Comparison of ENCODE assay signal across 20 cellular contexts in the genomic region with DNA sequence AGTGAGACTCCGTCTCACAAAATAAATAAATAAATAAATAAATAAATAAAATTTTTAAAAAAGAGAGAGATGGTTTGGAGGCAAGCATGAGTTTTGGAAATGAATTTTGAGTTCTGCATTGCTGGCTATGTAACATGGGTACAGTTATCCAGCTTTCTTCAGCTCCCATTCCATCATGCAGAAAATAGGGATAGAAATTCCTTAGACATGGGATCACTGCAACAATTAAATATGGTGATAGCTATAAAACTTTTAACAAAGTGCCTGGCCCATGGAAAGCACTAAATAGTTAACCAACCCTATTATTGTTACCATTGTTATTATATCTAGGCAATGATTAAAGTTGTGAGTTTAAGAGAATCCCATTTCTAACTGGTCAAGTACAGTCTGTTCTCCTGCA.
DNase-seq lines count a peak whose midpoint lies in the region; ATAC-seq and TF ChIP-seq lines count a peak whose summit lies in the region.
"Had no signal": no experiment of that assay in that cellular context is flagged by ENCODE, and none has a peak within 500 bp of the region (broad histone marks: within the 10 kb centered on the region; RNA-seq: fewer than 3 reads in every experiment).

No MANE protein-coding gene starts in this region.

- H3K4me3 Mint-ChIP-seq in nephron, result no peak overlapping the region
- H3K4me3 Mint-ChIP-seq: CD8-positive, alpha-beta memory T cell; HFFc6 had no signal

- H3K4me3 ChIP-seq in HEK293 (ENCODE audit: low read depth, low read length) (no peak overlapping the region), thyroid gland (replicated peaks in 1 of 3) (no peak overlapping the region)
- H3K4me3 ChIP-seq: Peyer's patch had no signal

- CTCF ChIA-PET in HEK293 (lab: Yijun Ruan, JAX), result interaction anchor here (0.6 kb wide), 1 partner anchor 402 kb away, joined by 3 read pairs; no protein-coding TSS in a partner anchor

- POLR2A ChIA-PET in HEK293 (lab: Yijun Ruan, JAX), result no interaction called here

- no peak for ATAC-seq in HG02759 (IDR thresholded peaks at IDR 0.05; ENCODE audit: unreplicated experiment)
- ATAC-seq in GM19351 (IDR thresholded peaks at IDR 0.05; ENCODE audit: unreplicated experiment), result no peak

- no peaks in the 10 kb centered on the region for H3K36me3 Mint-ChIP-seq in nephron (ENCODE audit: low read depth)

- DNase-seq in EH (ENCODE audit: low read depth), result peak; percentile 61
- DNase-seq in thyroid gland, result no peak
- DNase-seq in NCI-H526 treated with DMSO at 0.1 percent for 48 hours (lab: John Stamatoyannopoulos, UW), result no peak
- DNase-seq in dermis blood vessel endothelial cell, result no peak
- DNase-seq: Calu3; CD8-positive, alpha-beta memory T cell; DMS153; HFFc6; KBM-7; MM.1S; NCI-H1048; NCI-H1417 treated with DMSO at 0.1 percent for 48 hours; NCI-H187; NCI-H774; Peyer's patch had no signal

- H3K9me3 ChIP-seq in HEK293 (ENCODE audit: control insufficient read depth, insufficient read depth, low read depth, low read length), result no peaks in the 10 kb centered on the region
- no peaks in the 10 kb centered on the region for H3K9me3 ChIP-seq in thyroid gland
- H3K9me3 ChIP-seq: Peyer's patch had no signal

- TF ChIP-seq POLR2A in thyroid gland (IDR thresholded peaks at IDR 0.05), result no peak

- TF ChIP-seq CTCF in HEK293 (tag by site-specific recombination; IDR thresholded peaks at IDR 0.05) (no peak), nephron (IDR thresholded peaks at IDR 0.05; ENCODE audit: unreplicated experiment in 3 of 3) (no peak), thyroid gland (IDR thresholded peaks at IDR 0.05) (no peak)

- 93 to 94% methylated on average over 1 of the region's 1 CpG for WGBS in thyroid gland, 2 donors

- no peaks in the 10 kb centered on the region for H3K27me3 Mint-ChIP-seq in nephron (ENCODE audit: low read depth)

- H3K27ac Mint-ChIP-seq in nephron, result peak overlapping the region in 2 of 3 experiments; percentile 59 to 70
- H3K27ac Mint-ChIP-seq: CD8-positive, alpha-beta memory T cell; HFFc6 had no signal

- H3K4me1 Mint-ChIP-seq in nephron, result peaks cover 32% of the 10 kb centered on the region
- H3K4me1 Mint-ChIP-seq: CD8-positive, alpha-beta memory T cell had no signal

- H3K4me1 ChIP-seq in HEK293 (ENCODE audit: control insufficient read depth, insufficient read depth, low read length) (no peaks in the 10 kb centered on the region), thyroid gland (peaks cover 18 to 30% of the 10 kb centered on the region in 2 donors)
- H3K4me1 ChIP-seq: Peyer's patch had no signal

- H3K27ac ChIP-seq in HEK293 (ENCODE audit: extremely low read depth, low read depth, low read length), result no peak overlapping the region
- H3K27ac ChIP-seq in thyroid gland, result peak overlapping the region in 2 of 3 donors; percentile 57 to 79
- H3K27ac ChIP-seq: C4-2B, Peyer's patch had no signal

- H3K9me3 Mint-ChIP-seq in nephron, result no peaks in the 10 kb centered on the region
- H3K9me3 Mint-ChIP-seq: HFFc6 had no signal

- intact Hi-C loops in thyroid gland (cut with DNase I), result no loop called here

- H3K36me3 ChIP-seq in HEK293 (ENCODE audit: control insufficient read depth in 2 of 2, insufficient read depth in 1 of 2, low read length in 2 of 2) (no peaks in the 10 kb centered on the region), thyroid gland (no peaks in the 10 kb centered on the region)
- H3K36me3 ChIP-seq: Peyer's patch had no signal

- no peaks in the 10 kb centered on the region for H3K27me3 ChIP-seq in thyroid gland
- H3K27me3 ChIP-seq: Peyer's patch had no signal

TF ChIP-seq in HEK293, 187 proteins besides CTCF, POLR2A, EP300 and RAD21 (continues in another document):
- TF ChIP-seq EGR2 (tag by site-specific recombination; IDR thresholded peaks at IDR 0.05; ENCODE audit: low read depth) (no peak), ZNF202 (tag by site-specific recombination; IDR thresholded peaks at IDR 0.05; ENCODE audit: borderline replicate concordance) (no peak), ZNF518A (tag by site-specific recombination; conservative IDR thresholded peaks at IDR 0.05; ENCODE audit: low read depth) (peak; percentile 47; the same call in 1 of the 2 replicates), ZNF654 (tag by site-specific recombination; IDR thresholded peaks at IDR 0.05; ENCODE audit: low read depth) (no peak), ZNF426 (tag by site-specific recombination; IDR thresholded peaks at IDR 0.05) (peak; percentile 31)
- TF ChIP-seq, protein P1, sequence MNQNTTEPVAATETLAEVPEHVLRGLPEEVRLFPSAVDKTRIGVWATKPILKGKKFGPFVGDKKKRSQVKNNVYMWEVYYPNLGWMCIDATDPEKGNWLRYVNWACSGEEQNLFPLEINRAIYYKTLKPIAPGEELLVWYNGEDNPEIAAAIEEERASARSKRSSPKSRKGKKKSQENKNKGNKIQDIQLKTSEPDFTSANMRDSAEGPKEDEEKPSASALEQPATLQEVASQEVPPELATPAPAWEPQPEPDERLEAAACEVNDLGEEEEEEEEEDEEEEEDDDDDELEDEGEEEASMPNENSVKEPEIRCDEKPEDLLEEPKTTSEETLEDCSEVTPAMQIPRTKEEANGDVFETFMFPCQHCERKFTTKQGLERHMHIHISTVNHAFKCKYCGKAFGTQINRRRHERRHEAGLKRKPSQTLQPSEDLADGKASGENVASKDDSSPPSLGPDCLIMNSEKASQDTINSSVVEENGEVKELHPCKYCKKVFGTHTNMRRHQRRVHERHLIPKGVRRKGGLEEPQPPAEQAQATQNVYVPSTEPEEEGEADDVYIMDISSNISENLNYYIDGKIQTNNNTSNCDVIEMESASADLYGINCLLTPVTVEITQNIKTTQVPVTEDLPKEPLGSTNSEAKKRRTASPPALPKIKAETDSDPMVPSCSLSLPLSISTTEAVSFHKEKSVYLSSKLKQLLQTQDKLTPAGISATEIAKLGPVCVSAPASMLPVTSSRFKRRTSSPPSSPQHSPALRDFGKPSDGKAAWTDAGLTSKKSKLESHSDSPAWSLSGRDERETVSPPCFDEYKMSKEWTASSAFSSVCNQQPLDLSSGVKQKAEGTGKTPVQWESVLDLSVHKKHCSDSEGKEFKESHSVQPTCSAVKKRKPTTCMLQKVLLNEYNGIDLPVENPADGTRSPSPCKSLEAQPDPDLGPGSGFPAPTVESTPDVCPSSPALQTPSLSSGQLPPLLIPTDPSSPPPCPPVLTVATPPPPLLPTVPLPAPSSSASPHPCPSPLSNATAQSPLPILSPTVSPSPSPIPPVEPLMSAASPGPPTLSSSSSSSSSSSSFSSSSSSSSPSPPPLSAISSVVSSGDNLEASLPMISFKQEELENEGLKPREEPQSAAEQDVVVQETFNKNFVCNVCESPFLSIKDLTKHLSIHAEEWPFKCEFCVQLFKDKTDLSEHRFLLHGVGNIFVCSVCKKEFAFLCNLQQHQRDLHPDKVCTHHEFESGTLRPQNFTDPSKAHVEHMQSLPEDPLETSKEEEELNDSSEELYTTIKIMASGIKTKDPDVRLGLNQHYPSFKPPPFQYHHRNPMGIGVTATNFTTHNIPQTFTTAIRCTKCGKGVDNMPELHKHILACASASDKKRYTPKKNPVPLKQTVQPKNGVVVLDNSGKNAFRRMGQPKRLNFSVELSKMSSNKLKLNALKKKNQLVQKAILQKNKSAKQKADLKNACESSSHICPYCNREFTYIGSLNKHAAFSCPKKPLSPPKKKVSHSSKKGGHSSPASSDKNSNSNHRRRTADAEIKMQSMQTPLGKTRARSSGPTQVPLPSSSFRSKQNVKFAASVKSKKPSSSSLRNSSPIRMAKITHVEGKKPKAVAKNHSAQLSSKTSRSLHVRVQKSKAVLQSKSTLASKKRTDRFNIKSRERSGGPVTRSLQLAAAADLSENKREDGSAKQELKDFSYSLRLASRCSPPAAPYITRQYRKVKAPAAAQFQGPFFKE (tag by site-specific recombination; IDR thresholded peaks at IDR 0.05; ENCODE audit: borderline replicate concordance), result no peak
